Comparison of ENCODE assay signal across 11 cellular contexts in the genomic region with DNA sequence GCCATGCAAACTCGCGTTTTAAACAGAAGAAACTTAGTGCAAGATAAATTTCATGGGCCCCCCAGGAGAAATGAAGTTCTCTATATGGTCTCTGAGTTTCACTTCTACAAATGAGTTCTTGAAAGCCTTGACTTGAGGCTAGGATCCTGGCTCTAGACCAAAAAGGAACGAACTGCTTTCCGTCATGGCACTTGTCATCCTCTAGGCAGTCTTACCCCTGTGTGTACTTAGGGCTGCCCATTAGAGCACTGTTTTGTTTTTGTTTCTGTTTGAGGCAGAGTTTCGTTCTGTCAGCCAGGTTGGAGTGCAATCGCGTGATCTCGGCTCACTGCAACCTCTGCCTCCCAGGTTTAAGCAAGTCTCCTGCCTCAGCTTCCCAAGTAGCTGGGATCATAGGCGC.
DNase-seq lines count a peak whose midpoint lies in the region; ATAC-seq and TF ChIP-seq lines count a peak whose summit lies in the region.
"Had no signal": no experiment of that assay in that cellular context is flagged by ENCODE, and none has a peak within 500 bp of the region (broad histone marks: within the 10 kb centered on the region; RNA-seq: fewer than 3 reads in every experiment).

No MANE protein-coding gene starts in this region.

- no peak overlapping the region for H3K4me3 Mint-ChIP-seq in effector memory CD8-positive, alpha-beta T cell

- TF ChIP-seq CTCF in GM20000 (IDR thresholded peaks at IDR 0.05; ENCODE audit: extremely low read depth, missing control alignments) = no peak
- TF ChIP-seq CTCF in foreskin fibroblast (IDR thresholded peaks at IDR 0.05; ENCODE audit: low read depth, low read length) = no peak

- H3K4me1 Mint-ChIP-seq in effector memory CD8-positive, alpha-beta T cell (ENCODE audit: low read depth in 2 of 2) = peaks cover 14 to 26% of the 10 kb centered on the region in 2 donors

- H3K27me3 Mint-ChIP-seq in effector memory CD8-positive, alpha-beta T cell = no peaks in the 10 kb centered on the region

- peak; percentile 70 for DNase-seq in GM20000 (ENCODE audit: low spot score)
- DNase-seq in effector memory CD8-positive, alpha-beta T cell = no peak
- DNase-seq in NCI-H146 (lab: John Stamatoyannopoulos, UW) = no peak
- no peak for DNase-seq in epidermal melanocyte (ENCODE audit: insufficient read length, low spot score)
- no peak for DNase-seq in NCI-H1436 (lab: John Stamatoyannopoulos, UW)
- DNase-seq in foreskin fibroblast = no peak
- DNase-seq: DMS153, mammary epithelial cell had no signal

- no peak overlapping the region for H3K4me3 ChIP-seq in foreskin fibroblast (ENCODE audit: low read depth in 1 of 2, low read length in 2 of 2)

- peaks cover 96% of the 10 kb centered on the region for H3K36me3 Mint-ChIP-seq in effector memory CD8-positive, alpha-beta T cell (ENCODE audit: insufficient read depth)

- H3K27ac Mint-ChIP-seq in effector memory CD8-positive, alpha-beta T cell = peak overlapping the region in 1 of 2 donors; percentile 18

- ATAC-seq in GM18499 (IDR thresholded peaks at IDR 0.05; ENCODE audit: insufficient read depth, unreplicated experiment) = peak; percentile 94
- ATAC-seq in HG03135 (IDR thresholded peaks at IDR 0.05; ENCODE audit: unreplicated experiment) = peak; percentile 92
- peak; percentile 51 for ATAC-seq in effector memory CD8-positive, alpha-beta T cell (replicated peaks)
- ATAC-seq: Panc1 had no signal

- no peaks in the 10 kb centered on the region for H3K9me3 Mint-ChIP-seq in effector memory CD8-positive, alpha-beta T cell
